Comparison of ENCODE assay signal across 1 cellular context in genomic region chr16:85141491-85142128, GRCh38.
TF ChIP-seq lines count a peak whose summit lies in the region.

No MANE protein-coding gene starts in this region.

TF ChIP-seq in HepG2, 621 proteins besides CTCF, POLR2A, EP300 and RAD21 (continued from another document and continues in another):
- TF ChIP-seq MAZ (IDR thresholded peaks at IDR 0.05; ENCODE audit: borderline replicate concordance, low read depth, low read length) (no peak), MAZ (CRISPR knock-in tag; IDR thresholded peaks at IDR 0.05; ENCODE audit: low read depth) (peak; percentile 29; the same call in 1 of the 2 replicates), ZNF296 (CRISPR knock-in tag; conservative IDR thresholded peaks at IDR 0.05) (no peak), ZNF512 (CRISPR knock-in tag; IDR thresholded peaks at IDR 0.05) (peak; percentile 21; the same call in 1 of the 2 replicates), ADNP (CRISPR knock-in tag; IDR thresholded peaks at IDR 0.05) (0 out of 2 replicates have a peak, but pooled peaks have one; percentile 10), ZBTB43 (CRISPR knock-in tag; conservative IDR thresholded peaks at IDR 0.05) (no peak), MXD1 (CRISPR knock-in tag; IDR thresholded peaks at IDR 0.05) (0 out of 2 replicates have a peak, but pooled peaks have one; percentile 56), ZNF792 (CRISPR knock-in tag; IDR thresholded peaks at IDR 0.05) (no peak), HNRNPK (IDR thresholded peaks at IDR 0.05; ENCODE audit: low read depth, low read length, poor library complexity, severe bottlenecking) (no peak), HNRNPL (IDR thresholded peaks at IDR 0.05; ENCODE audit: low read depth, low read length) (no peak), PRDM10 (CRISPR knock-in tag; IDR thresholded peaks at IDR 0.05; ENCODE audit: low read depth) (peak; percentile 40; the same call in 1 of the 2 replicates), CEBPG (CRISPR knock-in tag; IDR thresholded peaks at IDR 0.05) (no peak), ZBTB42 (CRISPR knock-in tag; IDR thresholded peaks at IDR 0.05) (no peak), CREB3 (CRISPR knock-in tag; IDR thresholded peaks at IDR 0.05) (no peak), CREM (IDR thresholded peaks at IDR 0.05) (no peak), CREM (CRISPR knock-in tag; IDR thresholded peaks at IDR 0.05) (no peak), ZNF331 (CRISPR knock-in tag; IDR thresholded peaks at IDR 0.05) (no peak), ZNF652 (CRISPR knock-in tag; IDR thresholded peaks at IDR 0.05; ENCODE audit: borderline replicate concordance, low read depth) (no peak), AKAP8 (CRISPR knock-in tag; IDR thresholded peaks at IDR 0.05) (peak; percentile 78; the same call in 1 of the 2 replicates), POGZ (CRISPR knock-in tag; IDR thresholded peaks at IDR 0.05) (no peak), RAD51 (IDR thresholded peaks at IDR 0.05; ENCODE audit: borderline replicate concordance) (no peak), JARID2 (CRISPR knock-in tag; IDR thresholded peaks at IDR 0.05; ENCODE audit: insufficient replicate concordance) (no peak), GTF3A (CRISPR knock-in tag; conservative IDR thresholded peaks at IDR 0.05) (0 out of 2 replicates have a peak, but pooled peaks have one; percentile 48), SALL1 (CRISPR knock-in tag; IDR thresholded peaks at IDR 0.05) (no peak), NFE2L2 (IDR thresholded peaks at IDR 0.05; ENCODE audit: low read length) (no peak), BORCS8-MEF2B (CRISPR knock-in tag; IDR thresholded peaks at IDR 0.05) (no peak), RBFOX2 (IDR thresholded peaks at IDR 0.05; ENCODE audit: low read depth, low read length) (no peak), ZNF773 (CRISPR knock-in tag; IDR thresholded peaks at IDR 0.05; ENCODE audit: borderline replicate concordance) (0 out of 2 replicates have a peak, but pooled peaks have one; percentile 30), FLYWCH1 (CRISPR knock-in tag; IDR thresholded peaks at IDR 0.05) (no peak), ZNF543 (CRISPR knock-in tag; IDR thresholded peaks at IDR 0.05) (peak; percentile 61; the same call in 1 of the 2 replicates), HNRNPLL (IDR thresholded peaks at IDR 0.05; ENCODE audit: low read depth, low read length, poor library complexity, severe bottlenecking) (no peak), AHR (CRISPR knock-in tag; IDR thresholded peaks at IDR 0.05) (0 out of 2 replicates have a peak, but pooled peaks have one; percentile 13), ZBTB8A (CRISPR knock-in tag; IDR thresholded peaks at IDR 0.05; ENCODE audit: borderline replicate concordance, low read depth) (no peak), NONO (IDR thresholded peaks at IDR 0.05) (no peak), NONO (CRISPR knock-in tag; conservative IDR thresholded peaks at IDR 0.05) (no peak), NFAT5 (CRISPR knock-in tag; IDR thresholded peaks at IDR 0.05) (no peak), ZNF432 (CRISPR knock-in tag; IDR thresholded peaks at IDR 0.05; ENCODE audit: borderline replicate concordance) (no peak), ZNF788 (CRISPR knock-in tag; IDR thresholded peaks at IDR 0.05; ENCODE audit: borderline replicate concordance) (peak; percentile 26; the same call in 1 of the 2 replicates), ZNF343 (CRISPR knock-in tag; IDR thresholded peaks at IDR 0.05) (no peak), ZSCAN30 (CRISPR knock-in tag; IDR thresholded peaks at IDR 0.05) (no peak), PITX1 (CRISPR knock-in tag; IDR thresholded peaks at IDR 0.05) (0 out of 2 replicates have a peak, but pooled peaks have one; percentile 52), ZNF572 (CRISPR knock-in tag; IDR thresholded peaks at IDR 0.05) (no peak), ZNF580 (CRISPR knock-in tag; IDR thresholded peaks at IDR 0.05; ENCODE audit: borderline replicate concordance, low read depth) (no peak), ZNF275 (CRISPR knock-in tag; IDR thresholded peaks at IDR 0.05; ENCODE audit: borderline replicate concordance) (no peak), NRL (CRISPR knock-in tag; IDR thresholded peaks at IDR 0.05; ENCODE audit: borderline replicate concordance) (no peak), TCF12 (IDR thresholded peaks at IDR 0.05) (no peak), TCF12 (CRISPR knock-in tag; IDR thresholded peaks at IDR 0.05) (no peak), ZBTB10 (CRISPR knock-in tag; IDR thresholded peaks at IDR 0.05; ENCODE audit: borderline replicate concordance) (peak; percentile 77; the same call in 1 of the 2 replicates), SP4 (CRISPR knock-in tag; IDR thresholded peaks at IDR 0.05) (no peak), ZSCAN31 (CRISPR knock-in tag; IDR thresholded peaks at IDR 0.05; ENCODE audit: low read depth) (no peak), RCOR2 (CRISPR knock-in tag; IDR thresholded peaks at IDR 0.05) (0 out of 2 replicates have a peak, but pooled peaks have one; percentile 42), ZNF549 (CRISPR knock-in tag; IDR thresholded peaks at IDR 0.05) (no peak), KDM1A (CRISPR knock-in tag; IDR thresholded peaks at IDR 0.05) (no peak), ATRX (CRISPR knock-in tag; IDR thresholded peaks at IDR 0.05; ENCODE audit: borderline replicate concordance) (no peak), KLF16 (CRISPR knock-in tag; IDR thresholded peaks at IDR 0.05) (peak in 1 of 2 experiments; percentile 20; a peak in 1 of 4 replicates)
